In genomic region chr3:172140499-172141391, GRCh38 we compare ENCODE assay signal across 1 cellular context.
TF ChIP-seq lines count a peak whose summit lies in the region.

No MANE protein-coding gene starts in this region.

TF ChIP-seq in HepG2, 621 proteins besides CTCF, POLR2A, EP300 and RAD21 (continued from another document and continues in another):
- TF ChIP-seq MXD1 (CRISPR knock-in tag; IDR thresholded peaks at IDR 0.05) (no peak), NCOA1 (CRISPR knock-in tag; IDR thresholded peaks at IDR 0.05) (peak; percentile 95), ZNF841 (CRISPR knock-in tag; IDR thresholded peaks at IDR 0.05; ENCODE audit: borderline replicate concordance) (no peak), RBFOX2 (IDR thresholded peaks at IDR 0.05; ENCODE audit: low read depth, low read length) (no peak), SYNCRIP (IDR thresholded peaks at IDR 0.05; ENCODE audit: insufficient read depth, low read depth, low read length) (no peak), ZNF138 (CRISPR knock-in tag; IDR thresholded peaks at IDR 0.05; ENCODE audit: low read depth) (no peak), PAXIP1 (CRISPR knock-in tag; conservative IDR thresholded peaks at IDR 0.05) (peak; percentile 97), FOXJ3 (CRISPR knock-in tag; IDR thresholded peaks at IDR 0.05; ENCODE audit: borderline replicate concordance) (peak; percentile 98), ZSCAN12 (CRISPR knock-in tag; IDR thresholded peaks at IDR 0.05) (peak; percentile 78), FOSL2 (CRISPR knock-in tag; IDR thresholded peaks at IDR 0.05) (peak; percentile 94), CBX5 (CRISPR knock-in tag; IDR thresholded peaks at IDR 0.05; ENCODE audit: borderline replicate concordance) (peak; percentile 91; the same call in 1 of the 2 replicates), ZNF468 (CRISPR knock-in tag; IDR thresholded peaks at IDR 0.05) (no peak), PTBP1 (IDR thresholded peaks at IDR 0.05; ENCODE audit: low read depth, low read length, poor library complexity, severe bottlenecking) (no peak), ZEB1 (IDR thresholded peaks at IDR 0.05; ENCODE audit: insufficient replicate concordance, low read depth) (peak; percentile 48), ZBTB33 (CRISPR knock-in tag; IDR thresholded peaks at IDR 0.05) (peak; percentile 75; the same call in 1 of the 2 replicates), ARID3A (IDR thresholded peaks at IDR 0.05; ENCODE audit: low read depth, low read length) (peak; percentile 74; the same call in 1 of the 2 replicates), ZBTB46 (CRISPR knock-in tag; IDR thresholded peaks at IDR 0.05; ENCODE audit: borderline replicate concordance) (no peak), DMAP1 (CRISPR knock-in tag; IDR thresholded peaks at IDR 0.05) (peak; percentile 72; the same call in 1 of the 2 replicates), REPIN1 (CRISPR knock-in tag; IDR thresholded peaks at IDR 0.05; ENCODE audit: borderline replicate concordance, low read depth) (peak; percentile 87), ZNF768 (CRISPR knock-in tag; IDR thresholded peaks at IDR 0.05) (no peak), CAMTA2 (CRISPR knock-in tag; IDR thresholded peaks at IDR 0.05; ENCODE audit: borderline replicate concordance) (no peak), TARDBP (CRISPR knock-in tag; IDR thresholded peaks at IDR 0.05) (peak; percentile 98), MAFF (IDR thresholded peaks at IDR 0.05; ENCODE audit: low read depth, low read length) (0 out of 2 replicates have a peak, but pooled peaks have one; percentile 41), ZBTB7A (CRISPR knock-in tag; IDR thresholded peaks at IDR 0.05) (no peak; the same call in 1 of the 2 replicates), ZNF607 (CRISPR knock-in tag; IDR thresholded peaks at IDR 0.05; ENCODE audit: borderline replicate concordance) (peak; percentile 40; the same call in 1 of the 2 replicates), ZNF281 (CRISPR knock-in tag; IDR thresholded peaks at IDR 0.05; ENCODE audit: borderline replicate concordance) (no peak), LCORL (IDR thresholded peaks at IDR 0.05) (peak; percentile 69), LCORL (CRISPR knock-in tag; IDR thresholded peaks at IDR 0.05) (peak; percentile 82), THAP9 (CRISPR knock-in tag; IDR thresholded peaks at IDR 0.05; ENCODE audit: borderline replicate concordance) (no peak), MTF1 (CRISPR knock-in tag; IDR thresholded peaks at IDR 0.05) (no peak), ZNF460 (CRISPR knock-in tag; IDR thresholded peaks at IDR 0.05; ENCODE audit: borderline replicate concordance) (no peak), ZNF816 (CRISPR knock-in tag; IDR thresholded peaks at IDR 0.05; ENCODE audit: borderline replicate concordance) (no peak; the same call in 1 of the 2 replicates), SMYD3 (CRISPR knock-in tag; IDR thresholded peaks at IDR 0.05) (peak; percentile 98), SOX5 (CRISPR knock-in tag; IDR thresholded peaks at IDR 0.05; ENCODE audit: borderline replicate concordance) (peak; percentile 91), ZBTB21 (CRISPR knock-in tag; IDR thresholded peaks at IDR 0.05) (0 out of 2 replicates have a peak, but pooled peaks have one; percentile 44), YEATS4 (CRISPR knock-in tag; IDR thresholded peaks at IDR 0.05; ENCODE audit: borderline replicate concordance) (peak; percentile 71)
- TF ChIP-seq, protein P1, sequence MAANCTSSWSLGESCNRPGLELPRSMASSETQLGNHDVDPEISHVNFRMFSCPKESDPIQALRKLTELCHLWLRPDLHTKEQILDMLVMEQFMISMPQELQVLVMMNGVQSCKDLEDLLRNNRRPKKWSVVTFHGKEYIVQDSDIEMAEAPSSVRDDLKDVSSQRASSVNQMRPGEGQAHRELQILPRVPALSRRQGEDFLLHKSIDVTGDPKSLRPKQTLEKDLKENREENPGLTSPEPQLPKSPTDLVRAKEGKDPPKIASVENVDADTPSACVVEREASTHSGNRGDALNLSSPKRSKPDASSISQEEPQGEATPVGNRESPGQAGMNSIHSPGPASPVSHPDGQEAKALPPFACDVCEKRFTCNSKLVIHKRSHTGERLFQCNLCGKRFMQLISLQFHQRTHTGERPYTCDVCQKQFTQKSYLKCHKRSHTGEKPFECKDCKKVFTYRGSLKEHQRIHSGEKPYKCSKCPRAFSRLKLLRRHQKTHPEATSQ (CRISPR knock-in tag; IDR thresholded peaks at IDR 0.05; ENCODE audit: borderline replicate concordance): peak; percentile 85; the same call in 1 of the 2 replicates
- TF ChIP-seq, protein P2, sequence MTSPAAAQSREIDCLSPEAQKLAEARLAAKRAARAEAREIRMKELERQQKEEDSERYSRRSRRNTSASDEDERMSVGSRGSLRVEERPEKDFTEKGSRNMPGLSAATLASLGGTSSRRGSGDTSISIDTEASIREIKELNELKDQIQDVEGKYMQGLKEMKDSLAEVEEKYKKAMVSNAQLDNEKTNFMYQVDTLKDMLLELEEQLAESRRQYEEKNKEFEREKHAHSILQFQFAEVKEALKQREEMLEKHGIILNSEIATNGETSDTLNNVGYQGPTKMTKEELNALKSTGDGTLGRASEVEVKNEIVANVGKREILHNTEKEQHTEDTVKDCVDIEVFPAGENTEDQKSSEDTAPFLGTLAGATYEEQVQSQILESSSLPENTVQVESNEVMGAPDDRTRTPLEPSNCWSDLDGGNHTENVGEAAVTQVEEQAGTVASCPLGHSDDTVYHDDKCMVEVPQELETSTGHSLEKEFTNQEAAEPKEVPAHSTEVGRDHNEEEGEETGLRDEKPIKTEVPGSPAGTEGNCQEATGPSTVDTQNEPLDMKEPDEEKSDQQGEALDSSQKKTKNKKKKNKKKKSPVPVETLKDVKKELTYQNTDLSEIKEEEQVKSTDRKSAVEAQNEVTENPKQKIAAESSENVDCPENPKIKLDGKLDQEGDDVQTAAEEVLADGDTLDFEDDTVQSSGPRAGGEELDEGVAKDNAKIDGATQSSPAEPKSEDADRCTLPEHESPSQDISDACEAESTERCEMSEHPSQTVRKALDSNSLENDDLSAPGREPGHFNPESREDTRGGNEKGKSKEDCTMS (CRISPR knock-in tag; conservative IDR thresholded peaks at IDR 0.05): no peak
- TF ChIP-seq, protein P3, sequence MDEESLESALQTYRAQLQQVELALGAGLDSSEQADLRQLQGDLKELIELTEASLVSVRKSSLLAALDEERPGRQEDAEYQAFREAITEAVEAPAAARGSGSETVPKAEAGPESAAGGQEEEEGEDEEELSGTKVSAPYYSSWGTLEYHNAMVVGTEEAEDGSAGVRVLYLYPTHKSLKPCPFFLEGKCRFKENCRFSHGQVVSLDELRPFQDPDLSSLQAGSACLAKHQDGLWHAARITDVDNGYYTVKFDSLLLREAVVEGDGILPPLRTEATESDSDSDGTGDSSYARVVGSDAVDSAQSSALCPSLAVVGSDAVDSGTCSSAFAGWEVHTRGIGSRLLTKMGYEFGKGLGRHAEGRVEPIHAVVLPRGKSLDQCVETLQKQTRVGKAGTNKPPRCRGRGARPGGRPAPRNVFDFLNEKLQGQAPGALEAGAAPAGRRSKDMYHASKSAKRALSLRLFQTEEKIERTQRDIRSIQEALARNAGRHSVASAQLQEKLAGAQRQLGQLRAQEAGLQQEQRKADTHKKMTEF (CRISPR knock-in tag; IDR thresholded peaks at IDR 0.05): peak; percentile 93
